Comparison of ENCODE assay signal across 1 cellular context in the genomic region with DNA sequence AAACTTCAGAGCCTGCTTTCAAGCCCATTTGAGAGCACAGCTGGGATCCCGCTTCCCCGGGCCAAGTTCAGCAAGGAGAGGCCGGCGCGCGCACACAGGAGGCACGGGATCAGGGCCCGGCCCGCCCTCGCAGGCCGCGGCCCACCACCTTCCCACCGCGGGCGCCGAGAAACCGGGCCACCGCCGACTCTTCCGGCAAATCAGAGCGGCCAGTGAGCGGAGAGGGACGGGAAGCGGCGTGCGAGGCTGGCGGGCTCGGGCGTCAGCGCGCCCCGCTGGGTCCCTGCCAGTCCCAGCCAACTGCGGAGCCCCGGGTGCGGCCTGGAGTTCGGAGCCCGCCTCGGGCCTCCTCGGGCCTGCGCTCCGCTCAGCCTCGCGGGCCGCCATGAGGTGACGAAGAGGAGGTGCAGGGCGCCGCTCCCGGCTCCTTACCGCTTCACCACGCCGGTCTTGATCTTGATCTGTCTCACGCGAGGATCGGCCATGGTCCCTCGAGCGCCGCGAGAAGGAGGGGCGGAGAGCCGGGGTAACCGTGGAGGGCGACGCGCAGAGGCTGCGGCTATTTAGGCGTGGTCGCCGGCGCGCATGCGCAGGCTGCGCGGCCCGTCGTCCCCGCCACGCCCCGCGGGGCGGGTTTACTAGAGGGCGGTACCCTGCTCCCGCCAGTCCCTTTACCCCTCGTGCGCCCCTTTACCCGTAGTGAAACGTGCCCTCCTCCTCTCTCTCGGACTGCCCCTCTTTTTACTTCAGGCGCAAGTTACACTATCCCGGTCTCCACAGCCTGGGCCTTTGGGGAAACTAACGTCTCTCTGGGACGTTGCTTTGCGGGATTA.
TF ChIP-seq lines count a peak whose summit lies in the region.

A gene with protein sequence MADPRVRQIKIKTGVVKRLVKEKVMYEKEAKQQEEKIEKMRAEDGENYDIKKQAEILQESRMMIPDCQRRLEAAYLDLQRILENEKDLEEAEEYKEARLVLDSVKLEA (minus strand): TSS at position 567 of the 833 bp plus-strand sequence. CDS start 82 bp downstream, at position 485.

TF ChIP-seq in K562, 482 proteins besides CTCF, POLR2A, EP300 and RAD21 (continued from another document and continues in another):
- TF ChIP-seq ZNF212 (CRISPR knock-in tag; IDR thresholded peaks at IDR 0.05) (no peak), CEBPG (CRISPR knock-in tag; IDR thresholded peaks at IDR 0.05) (no peak), CEBPG (tag; conservative IDR thresholded peaks at IDR 0.05 in 1 of 2, IDR thresholded peaks at IDR 0.05 in 1 of 2) (no peak), COPS2 (conservative IDR thresholded peaks at IDR 0.05) (no peak), PHF20 (IDR thresholded peaks at IDR 0.05; ENCODE audit: partially characterized antibody) (peak; percentile 67), ZNF316 (IDR thresholded peaks at IDR 0.05) (no peak), ETS2 (tag; IDR thresholded peaks at IDR 0.05; ENCODE audit: borderline replicate concordance, poor library complexity, severe bottlenecking) (no peak), PHB2 (IDR thresholded peaks at IDR 0.05; ENCODE audit: low read depth) (no peak), ZNF764 (CRISPR knock-in tag; IDR thresholded peaks at IDR 0.05; ENCODE audit: low read depth) (no peak), CSDE1 (IDR thresholded peaks at IDR 0.05) (no peak), CC2D1A (IDR thresholded peaks at IDR 0.05) (no peak), BDP1 (IDR thresholded peaks at IDR 0.05; ENCODE audit: insufficient read depth, insufficient read length) (no peak), HCFC1 (IDR thresholded peaks at IDR 0.05; ENCODE audit: low read depth, low read length) (peak; percentile 22; the same call in 1 of the 2 replicates), THRAP3 (IDR thresholded peaks at IDR 0.05; ENCODE audit: borderline replicate concordance) (no peak), ZC3H11A (IDR thresholded peaks at IDR 0.05; ENCODE audit: low read depth, low read length) (no peak), SLC30A9 (CRISPR knock-in tag; IDR thresholded peaks at IDR 0.05) (no peak), MCM7 (IDR thresholded peaks at IDR 0.05) (no peak), DMBX1 (CRISPR knock-in tag; IDR thresholded peaks at IDR 0.05; ENCODE audit: borderline replicate concordance) (no peak), CBX1 (IDR thresholded peaks at IDR 0.05; ENCODE audit: low read depth) (peak; percentile 90), PHTF2 (CRISPR knock-in tag; IDR thresholded peaks at IDR 0.05) (no peak), HMG20A (CRISPR knock-in tag; conservative IDR thresholded peaks at IDR 0.05) (no peak), CBFA2T2 (conservative IDR thresholded peaks at IDR 0.05) (peak; percentile 53), EZH2 (IDR thresholded peaks at IDR 0.05; ENCODE audit: borderline replicate concordance, low read depth, low read length) (no peak), SMARCC2 (IDR thresholded peaks at IDR 0.05; ENCODE audit: low read depth) (no peak), CBX3 (IDR thresholded peaks at IDR 0.05; ENCODE audit: borderline replicate concordance in 1 of 2, low read length in 2 of 2) (no peak), YY1 (IDR thresholded peaks at IDR 0.05; ENCODE audit: borderline replicate concordance in 1 of 3, control insufficient read depth in 1 of 3, extremely low read depth in 1 of 3, insufficient read depth in 3 of 3, insufficient read length in 1 of 3, insufficient replicate concordance in 2 of 3, low read depth in 1 of 3, low read length in 2 of 3) (peak in 2 of 3 experiments; percentile 72 to 77), SAFB (IDR thresholded peaks at IDR 0.05; ENCODE audit: borderline replicate concordance, low read depth, low read length) (0 out of 2 replicates have a peak, but pooled peaks have one; percentile 49), KDM4B (IDR thresholded peaks at IDR 0.05; ENCODE audit: borderline replicate concordance in 2 of 2, low read depth in 1 of 2) (no peak), TBP (optimal IDR thresholded peaks at IDR 0.05; ENCODE audit: low read depth, low read length) (peak; percentile 77), NBN (IDR thresholded peaks at IDR 0.05; ENCODE audit: low read depth) (no peak; the same call in 1 of the 2 replicates), ZNF41 (CRISPR knock-in tag; conservative IDR thresholded peaks at IDR 0.05) (no peak), ARNT (IDR thresholded peaks at IDR 0.05) (no peak), RB1 (IDR thresholded peaks at IDR 0.05; ENCODE audit: low read depth) (peak; percentile 69), SIN3A (IDR thresholded peaks at IDR 0.05; ENCODE audit: borderline replicate concordance in 2 of 2, control insufficient read depth in 1 of 2, low read depth in 2 of 2, low read length in 2 of 2) (0 out of 4 replicates have a peak, but pooled peaks of 1 of the 2 experiments have one; percentile 30), PURB (CRISPR knock-in tag; IDR thresholded peaks at IDR 0.05; ENCODE audit: low read depth) (no peak), ZFX (CRISPR knock-in tag; IDR thresholded peaks at IDR 0.05) (peak; percentile 100), MAFK (IDR thresholded peaks at IDR 0.05; ENCODE audit: low read length) (no peak), ZNF224 (CRISPR knock-in tag; IDR thresholded peaks at IDR 0.05) (no peak), TGIF2 (CRISPR knock-in tag; IDR thresholded peaks at IDR 0.05) (peak; percentile 92), ARID1B (IDR thresholded peaks at IDR 0.05) (no peak)
- TF ChIP-seq, protein P1, sequence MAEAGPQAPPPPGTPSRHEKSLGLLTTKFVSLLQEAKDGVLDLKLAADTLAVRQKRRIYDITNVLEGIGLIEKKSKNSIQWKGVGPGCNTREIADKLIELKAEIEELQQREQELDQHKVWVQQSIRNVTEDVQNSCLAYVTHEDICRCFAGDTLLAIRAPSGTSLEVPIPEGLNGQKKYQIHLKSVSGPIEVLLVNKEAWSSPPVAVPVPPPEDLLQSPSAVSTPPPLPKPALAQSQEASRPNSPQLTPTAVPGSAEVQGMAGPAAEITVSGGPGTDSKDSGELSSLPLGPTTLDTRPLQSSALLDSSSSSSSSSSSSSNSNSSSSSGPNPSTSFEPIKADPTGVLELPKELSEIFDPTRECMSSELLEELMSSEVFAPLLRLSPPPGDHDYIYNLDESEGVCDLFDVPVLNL (CRISPR knock-in tag; IDR thresholded peaks at IDR 0.05; ENCODE audit: low read depth): peak; percentile 35; the same call in 1 of the 2 replicates
- TF ChIP-seq, protein P2, sequence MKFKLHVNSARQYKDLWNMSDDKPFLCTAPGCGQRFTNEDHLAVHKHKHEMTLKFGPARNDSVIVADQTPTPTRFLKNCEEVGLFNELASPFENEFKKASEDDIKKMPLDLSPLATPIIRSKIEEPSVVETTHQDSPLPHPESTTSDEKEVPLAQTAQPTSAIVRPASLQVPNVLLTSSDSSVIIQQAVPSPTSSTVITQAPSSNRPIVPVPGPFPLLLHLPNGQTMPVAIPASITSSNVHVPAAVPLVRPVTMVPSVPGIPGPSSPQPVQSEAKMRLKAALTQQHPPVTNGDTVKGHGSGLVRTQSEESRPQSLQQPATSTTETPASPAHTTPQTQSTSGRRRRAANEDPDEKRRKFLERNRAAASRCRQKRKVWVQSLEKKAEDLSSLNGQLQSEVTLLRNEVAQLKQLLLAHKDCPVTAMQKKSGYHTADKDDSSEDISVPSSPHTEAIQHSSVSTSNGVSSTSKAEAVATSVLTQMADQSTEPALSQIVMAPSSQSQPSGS (CRISPR knock-in tag; IDR thresholded peaks at IDR 0.05): peak; percentile 71; the same call in 1 of the 2 replicates
- TF ChIP-seq, protein P3, sequence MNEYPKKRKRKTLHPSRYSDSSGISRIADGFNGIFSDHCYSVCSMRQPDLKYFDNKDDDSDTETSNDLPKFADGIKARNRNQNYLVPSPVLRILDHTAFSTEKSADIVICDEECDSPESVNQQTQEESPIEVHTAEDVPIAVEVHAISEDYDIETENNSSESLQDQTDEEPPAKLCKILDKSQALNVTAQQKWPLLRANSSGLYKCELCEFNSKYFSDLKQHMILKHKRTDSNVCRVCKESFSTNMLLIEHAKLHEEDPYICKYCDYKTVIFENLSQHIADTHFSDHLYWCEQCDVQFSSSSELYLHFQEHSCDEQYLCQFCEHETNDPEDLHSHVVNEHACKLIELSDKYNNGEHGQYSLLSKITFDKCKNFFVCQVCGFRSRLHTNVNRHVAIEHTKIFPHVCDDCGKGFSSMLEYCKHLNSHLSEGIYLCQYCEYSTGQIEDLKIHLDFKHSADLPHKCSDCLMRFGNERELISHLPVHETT (CRISPR knock-in tag; conservative IDR thresholded peaks at IDR 0.05 in 1 of 2, IDR thresholded peaks at IDR 0.05 in 1 of 2): peak in 1 of 2 experiments; percentile 80; a peak in 2 of 4 replicates
- TF ChIP-seq, protein P4, sequence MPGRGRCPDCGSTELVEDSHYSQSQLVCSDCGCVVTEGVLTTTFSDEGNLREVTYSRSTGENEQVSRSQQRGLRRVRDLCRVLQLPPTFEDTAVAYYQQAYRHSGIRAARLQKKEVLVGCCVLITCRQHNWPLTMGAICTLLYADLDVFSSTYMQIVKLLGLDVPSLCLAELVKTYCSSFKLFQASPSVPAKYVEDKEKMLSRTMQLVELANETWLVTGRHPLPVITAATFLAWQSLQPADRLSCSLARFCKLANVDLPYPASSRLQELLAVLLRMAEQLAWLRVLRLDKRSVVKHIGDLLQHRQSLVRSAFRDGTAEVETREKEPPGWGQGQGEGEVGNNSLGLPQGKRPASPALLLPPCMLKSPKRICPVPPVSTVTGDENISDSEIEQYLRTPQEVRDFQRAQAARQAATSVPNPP (IDR thresholded peaks at IDR 0.05; ENCODE audit: borderline replicate concordance, insufficient read depth, insufficient read length): no peak
- TF ChIP-seq, protein P5, sequence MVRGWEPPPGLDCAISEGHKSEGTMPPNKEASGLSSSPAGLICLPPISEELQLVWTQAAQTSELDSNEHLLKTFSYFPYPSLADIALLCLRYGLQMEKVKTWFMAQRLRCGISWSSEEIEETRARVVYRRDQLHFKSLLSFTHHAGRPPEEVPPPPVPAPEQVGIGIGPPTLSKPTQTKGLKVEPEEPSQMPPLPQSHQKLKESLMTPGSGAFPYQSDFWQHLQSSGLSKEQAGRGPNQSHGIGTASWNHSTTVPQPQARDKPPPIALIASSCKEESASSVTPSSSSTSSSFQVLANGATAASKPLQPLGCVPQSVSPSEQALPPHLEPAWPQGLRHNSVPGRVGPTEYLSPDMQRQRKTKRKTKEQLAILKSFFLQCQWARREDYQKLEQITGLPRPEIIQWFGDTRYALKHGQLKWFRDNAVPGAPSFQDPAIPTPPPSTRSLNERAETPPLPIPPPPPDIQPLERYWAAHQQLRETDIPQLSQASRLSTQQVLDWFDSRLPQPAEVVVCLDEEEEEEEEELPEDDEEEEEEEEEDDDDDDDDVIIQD (CRISPR knock-in tag; IDR thresholded peaks at IDR 0.05): no peak
- TF ChIP-seq, protein P6, sequence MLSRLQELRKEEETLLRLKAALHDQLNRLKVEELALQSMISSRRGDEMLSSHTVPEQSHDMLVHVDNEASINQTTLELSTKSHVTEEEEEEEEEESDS (CRISPR knock-in tag; IDR thresholded peaks at IDR 0.05): no peak
- TF ChIP-seq, protein P7, sequence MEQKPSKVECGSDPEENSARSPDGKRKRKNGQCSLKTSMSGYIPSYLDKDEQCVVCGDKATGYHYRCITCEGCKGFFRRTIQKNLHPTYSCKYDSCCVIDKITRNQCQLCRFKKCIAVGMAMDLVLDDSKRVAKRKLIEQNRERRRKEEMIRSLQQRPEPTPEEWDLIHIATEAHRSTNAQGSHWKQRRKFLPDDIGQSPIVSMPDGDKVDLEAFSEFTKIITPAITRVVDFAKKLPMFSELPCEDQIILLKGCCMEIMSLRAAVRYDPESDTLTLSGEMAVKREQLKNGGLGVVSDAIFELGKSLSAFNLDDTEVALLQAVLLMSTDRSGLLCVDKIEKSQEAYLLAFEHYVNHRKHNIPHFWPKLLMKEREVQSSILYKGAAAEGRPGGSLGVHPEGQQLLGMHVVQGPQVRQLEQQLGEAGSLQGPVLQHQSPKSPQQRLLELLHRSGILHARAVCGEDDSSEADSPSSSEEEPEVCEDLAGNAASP (IDR thresholded peaks at IDR 0.05): no peak
- TF ChIP-seq, protein P8, sequence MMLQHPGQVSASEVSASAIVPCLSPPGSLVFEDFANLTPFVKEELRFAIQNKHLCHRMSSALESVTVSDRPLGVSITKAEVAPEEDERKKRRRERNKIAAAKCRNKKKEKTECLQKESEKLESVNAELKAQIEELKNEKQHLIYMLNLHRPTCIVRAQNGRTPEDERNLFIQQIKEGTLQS (IDR thresholded peaks at IDR 0.05): no peak
- TF ChIP-seq, protein P8 (CRISPR knock-in tag; conservative IDR thresholded peaks at IDR 0.05): no peak
- TF ChIP-seq, protein P9, sequence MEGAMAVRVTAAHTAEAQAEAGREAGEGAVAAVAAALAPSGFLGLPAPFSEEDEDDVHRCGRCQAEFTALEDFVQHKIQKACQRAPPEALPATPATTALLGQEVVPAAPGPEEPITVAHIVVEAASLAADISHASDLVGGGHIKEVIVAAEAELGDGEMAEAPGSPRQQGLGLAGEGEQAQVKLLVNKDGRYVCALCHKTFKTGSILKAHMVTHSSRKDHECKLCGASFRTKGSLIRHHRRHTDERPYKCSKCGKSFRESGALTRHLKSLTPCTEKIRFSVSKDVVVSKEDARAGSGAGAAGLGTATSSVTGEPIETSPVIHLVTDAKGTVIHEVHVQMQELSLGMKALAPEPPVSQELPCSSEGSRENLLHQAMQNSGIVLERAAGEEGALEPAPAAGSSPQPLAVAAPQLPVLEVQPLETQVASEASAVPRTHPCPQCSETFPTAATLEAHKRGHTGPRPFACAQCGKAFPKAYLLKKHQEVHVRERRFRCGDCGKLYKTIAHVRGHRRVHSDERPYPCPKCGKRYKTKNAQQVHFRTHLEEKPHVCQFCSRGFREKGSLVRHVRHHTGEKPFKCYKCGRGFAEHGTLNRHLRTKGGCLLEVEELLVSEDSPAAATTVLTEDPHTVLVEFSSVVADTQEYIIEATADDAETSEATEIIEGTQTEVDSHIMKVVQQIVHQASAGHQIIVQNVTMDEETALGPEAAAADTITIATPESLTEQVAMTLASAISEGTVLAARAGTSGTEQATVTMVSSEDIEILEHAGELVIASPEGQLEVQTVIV (CRISPR knock-in tag; IDR thresholded peaks at IDR 0.05; ENCODE audit: borderline replicate concordance): no peak
- TF ChIP-seq, protein P10, sequence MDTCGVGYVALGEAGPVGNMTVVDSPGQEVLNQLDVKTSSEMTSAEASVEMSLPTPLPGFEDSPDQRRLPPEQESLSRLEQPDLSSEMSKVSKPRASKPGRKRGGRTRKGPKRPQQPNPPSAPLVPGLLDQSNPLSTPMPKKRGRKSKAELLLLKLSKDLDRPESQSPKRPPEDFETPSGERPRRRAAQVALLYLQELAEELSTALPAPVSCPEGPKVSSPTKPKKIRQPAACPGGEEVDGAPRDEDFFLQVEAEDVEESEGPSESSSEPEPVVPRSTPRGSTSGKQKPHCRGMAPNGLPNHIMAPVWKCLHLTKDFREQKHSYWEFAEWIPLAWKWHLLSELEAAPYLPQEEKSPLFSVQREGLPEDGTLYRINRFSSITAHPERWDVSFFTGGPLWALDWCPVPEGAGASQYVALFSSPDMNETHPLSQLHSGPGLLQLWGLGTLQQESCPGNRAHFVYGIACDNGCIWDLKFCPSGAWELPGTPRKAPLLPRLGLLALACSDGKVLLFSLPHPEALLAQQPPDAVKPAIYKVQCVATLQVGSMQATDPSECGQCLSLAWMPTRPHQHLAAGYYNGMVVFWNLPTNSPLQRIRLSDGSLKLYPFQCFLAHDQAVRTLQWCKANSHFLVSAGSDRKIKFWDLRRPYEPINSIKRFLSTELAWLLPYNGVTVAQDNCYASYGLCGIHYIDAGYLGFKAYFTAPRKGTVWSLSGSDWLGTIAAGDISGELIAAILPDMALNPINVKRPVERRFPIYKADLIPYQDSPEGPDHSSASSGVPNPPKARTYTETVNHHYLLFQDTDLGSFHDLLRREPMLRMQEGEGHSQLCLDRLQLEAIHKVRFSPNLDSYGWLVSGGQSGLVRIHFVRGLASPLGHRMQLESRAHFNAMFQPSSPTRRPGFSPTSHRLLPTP (IDR thresholded peaks at IDR 0.05; ENCODE audit: borderline replicate concordance, extremely low read depth, insufficient read length): no peak
